8 cellular contexts compared by ENCODE assay signal in the genomic region with DNA sequence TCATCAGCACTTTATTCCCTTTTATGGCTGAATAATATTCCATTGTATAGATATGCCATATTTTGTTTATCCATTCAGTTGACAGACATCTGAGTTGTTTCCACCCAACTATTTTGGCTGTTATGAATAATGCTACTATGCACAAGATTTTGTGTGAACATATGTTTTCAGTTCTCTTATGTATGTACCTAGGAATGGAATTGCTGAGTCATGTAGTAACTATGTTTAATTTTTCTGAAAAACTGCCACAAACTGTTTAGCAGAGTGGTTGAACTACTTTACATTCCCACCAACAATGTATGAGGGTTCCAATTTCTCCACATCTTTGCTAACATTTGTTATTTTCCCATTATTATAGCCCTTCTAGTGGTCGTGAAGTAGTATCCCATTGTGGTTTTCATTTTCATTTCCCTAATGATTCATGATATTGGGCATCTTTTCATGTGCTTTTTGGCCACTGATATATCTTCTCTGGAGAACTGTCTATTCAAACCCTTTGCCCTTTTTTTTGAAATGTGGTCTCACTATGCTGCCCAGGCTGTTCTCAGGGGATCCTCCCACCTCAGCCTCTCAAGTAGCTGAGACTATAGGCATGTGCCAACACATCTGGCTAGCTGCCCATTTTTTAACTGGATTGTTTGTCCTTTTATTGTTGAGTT. TPM values are rescaled to one million over a fixed set of nuclear protein-coding genes. Genes with fewer than 3 reads are reported as not detected.
A peak's percentile ranks its signal among the peaks of the same experiment; 100 is the strongest.
DNase-seq lines count a peak whose midpoint lies in the region; ATAC-seq, FAIRE-seq and TF ChIP-seq lines count a peak whose summit lies in the region.

No MANE protein-coding gene starts in this region.

- peak; percentile 27 for DNase-seq in stimulated activated CD4-positive, alpha-beta T cell treated with anti-CD3 and anti-CD28 coated beads, Interleukin-15, amount 100 ng/mL, for 24 hours
- no peak for DNase-seq in stimulated activated CD4-positive, alpha-beta T cell treated with anti-CD3 and anti-CD28 coated beads, Interleukin-4, amount 100 ng/mL, for 4 hours
- no peak for DNase-seq in activated naive CD8-positive, alpha-beta T cell treated with anti-CD3 and anti-CD28 coated beads, Interleukin-2, amount 50 U/mL, for 24 hours
- DNase-seq in stromal cell of bone marrow (ENCODE audit: low read depth) (peak; percentile 45), D721Med (ENCODE audit: insufficient read length, low spot score) (no peak), OCI-M2 (lab: John Stamatoyannopoulos, UW; ENCODE audit: unreplicated experiment) (no peak), occipital lobe (lab: John Stamatoyannopoulos, UW) (no peak)

- TF ChIP-seq CTCF in D721Med (IDR thresholded peaks at IDR 0.05; ENCODE audit: insufficient read depth, missing control alignments): no peak

- ATAC-seq in HG03175 (IDR thresholded peaks at IDR 0.05; ENCODE audit: unreplicated experiment): peak; percentile 76
- ATAC-seq in activated naive CD8-positive, alpha-beta T cell treated with anti-CD3 and anti-CD28 coated beads, Interleukin-2, amount 50 U/mL, for 24 hours: peak; percentile 77

- peaks cover 4% of the 10 kb centered on the region for H3K9me3 Mint-ChIP-seq in activated naive CD8-positive, alpha-beta T cell treated with anti-CD3 and anti-CD28 coated beads, Interleukin-2, amount 50 U/mL, for 24 hours

- peaks cover 59% of the 10 kb centered on the region for H3K4me1 Mint-ChIP-seq in activated naive CD8-positive, alpha-beta T cell treated with anti-CD3 and anti-CD28 coated beads, Interleukin-2, amount 50 U/mL, for 24 hours

- peak overlapping the region; percentile 93 for H3K27ac Mint-ChIP-seq in activated naive CD8-positive, alpha-beta T cell treated with anti-CD3 and anti-CD28 coated beads, Interleukin-2, amount 50 U/mL, for 24 hours

- H3K36me3 Mint-ChIP-seq in activated naive CD8-positive, alpha-beta T cell treated with anti-CD3 and anti-CD28 coated beads, Interleukin-2, amount 50 U/mL, for 24 hours (ENCODE audit: low read depth): peaks cover 8% of the 10 kb centered on the region

- no peak for FAIRE-seq in D721Med (lab: Jason Lieb, UNC)

- no peaks in the 10 kb centered on the region for H3K27me3 Mint-ChIP-seq in activated naive CD8-positive, alpha-beta T cell treated with anti-CD3 and anti-CD28 coated beads, Interleukin-2, amount 50 U/mL, for 24 hours

- H3K4me3 Mint-ChIP-seq in activated naive CD8-positive, alpha-beta T cell treated with anti-CD3 and anti-CD28 coated beads, Interleukin-2, amount 50 U/mL, for 24 hours: peak overlapping the region; percentile 4

RNA-seq across cellular contexts. Expression of a gene that starts 26.3 kb away (rescaled TPM):
- 78.5 TPM for total RNA-seq in occipital lobe

Comparison
In these comparisons a context has a peak if more than half of its experiments do, and no peak if none do; other contexts are left out.
1. DNase-seq: peak in stimulated activated CD4-positive, alpha-beta T cell treated with anti-CD3 and anti-CD28 coated beads, Interleukin-15, amount 100 ng/mL, for 24 hours (single experiment) and stromal cell of bone marrow (single experiment); none in stimulated activated CD4-positive, alpha-beta T cell treated with anti-CD3 and anti-CD28 coated beads, Interleukin-4, amount 100 ng/mL, for 4 hours (0 of 2), activated naive CD8-positive, alpha-beta T cell treated with anti-CD3 and anti-CD28 coated beads, Interleukin-2, amount 50 U/mL, for 24 hours (single experiment), D721Med (single experiment), OCI-M2 (single experiment) and occipital lobe (single experiment).